ENCODE assay signal across 8 cellular contexts in the genomic region with DNA sequence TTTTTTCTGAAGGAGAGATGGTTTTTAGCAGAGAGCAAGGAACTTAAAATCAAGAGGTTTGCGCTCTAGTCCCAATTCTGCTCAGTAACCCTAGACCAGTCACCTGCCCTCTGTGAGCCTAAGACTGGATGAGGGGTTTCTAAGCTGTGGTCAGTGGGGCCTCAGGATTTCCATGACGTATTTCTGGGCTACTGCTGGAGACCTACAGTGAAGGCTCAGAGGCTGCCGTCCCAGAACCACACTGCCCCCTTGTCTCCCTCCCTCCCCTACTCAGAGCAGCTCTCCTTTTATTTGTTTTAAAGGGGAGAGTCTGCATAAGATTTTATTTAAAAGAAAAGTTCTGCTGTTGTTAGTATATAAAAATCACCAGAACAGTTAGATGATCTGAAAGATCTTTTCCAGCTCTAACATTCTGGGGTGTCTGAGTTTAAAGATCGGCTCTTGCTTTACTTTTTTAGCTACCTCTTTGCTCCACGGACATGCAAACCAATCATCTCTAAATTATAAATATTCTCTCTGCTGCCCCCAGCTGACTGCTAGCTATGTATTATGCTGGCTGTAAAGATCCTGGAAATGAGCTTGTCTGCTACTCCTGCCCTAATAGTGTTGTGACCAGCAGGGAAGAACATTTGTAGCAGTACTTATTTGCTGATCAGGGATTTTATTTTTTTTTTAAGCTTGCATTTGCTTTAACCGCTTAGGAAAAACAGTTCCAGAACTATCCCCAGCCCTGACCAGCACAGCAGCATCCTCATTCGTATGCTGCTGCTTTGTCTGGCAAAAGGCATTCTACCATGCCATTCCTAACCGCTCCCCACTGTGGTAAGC. TPM values are rescaled to one million over a fixed set of nuclear protein-coding genes. Genes with fewer than 3 reads are reported as not detected.
A peak's percentile ranks its signal among the peaks of the same experiment; 100 is the strongest.
DNase-seq lines count a peak whose midpoint lies in the region; ATAC-seq, FAIRE-seq and TF ChIP-seq lines count a peak whose summit lies in the region.

No MANE protein-coding gene starts in this region.

- H3K4me2 ChIP-seq in HCT116 (ENCODE audit: low read length) = peak overlapping the region; percentile 56

- DNase-seq in D721Med (ENCODE audit: insufficient read length, low spot score) (no peak), HCT116 (ENCODE audit: low read depth, low spot score) (no peak), NCI-H82 treated with DMSO at 0.1 percent for 48 hours (lab: John Stamatoyannopoulos, UW; ENCODE audit: unreplicated experiment) (peak; percentile 58), brain microvascular endothelial cell (peak; percentile 44), left kidney (ENCODE audit: low read depth, low spot score) (peak; percentile 50), transverse colon (no peak)
- DNase-seq in activated CD4-positive, alpha-beta T cell treated with anti-CD3 and anti-CD28 coated beads for 1 hour = no peak

- 13 to 43% methylated on average over 3 to 8 of the region's 8 CpGs for WGBS in transverse colon (ENCODE audit: low coverage in 1 of 2), 2 donors

- TF ChIP-seq EP300 in transverse colon (IDR thresholded peaks at IDR 0.05; ENCODE audit: low read depth) = no peak

- FAIRE-seq in D721Med (lab: Jason Lieb, UNC) = peak; percentile 11

- TF ChIP-seq RAD21 in HCT116 (IDR thresholded peaks at IDR 0.05; ENCODE audit: low read depth) = peak; percentile 46

- in situ Hi-C loops in brain microvascular endothelial cell (cut with HindIII; ENCODE audit: low pct_ligation_motif_present, low sequenced_read_pairs) = no loop called here
- in situ Hi-C loops in transverse colon (cut with MboI; ENCODE audit: low pct_ligation_motif_present in 1 of 4, low pct_unique_long_range_greater_than_20kb in 1 of 4, low sequenced_read_pairs in 3 of 4) = loop anchor here in 3 of 4 donors (10.0 to 25.0 kb wide), 5 partner anchors 155 to 680 kb away; no protein-coding TSS in a partner anchor

- no peaks in the 10 kb centered on the region for H3K79me2 ChIP-seq in HCT116 (ENCODE audit: insufficient read depth, low read length)

- H2AFZ ChIP-seq in HCT116 (ENCODE audit: low read depth, low read length, poor library complexity, severe bottlenecking) = peak overlapping the region; percentile 42

- RAD21 ChIA-PET in HCT116 (lab: Charles Lee; ENCODE audit: low non-redundant PET in 1 of 2, low total read pairs in 2 of 2, uncharacterized antibody in 2 of 2, unreplicated experiment in 2 of 2) = interaction anchor here (0.6 to 1.2 kb wide), 3 partner anchors 150 to 275 kb away, joined by 3 to 6 read pairs (median 3); no protein-coding TSS in a partner anchor

- H3K9me3 ChIP-seq in HCT116 (ENCODE audit: control insufficient read depth in 1 of 2, insufficient read depth in 1 of 2, low read depth in 1 of 2, low read length in 2 of 2) (no peaks in the 10 kb centered on the region), transverse colon (no peaks in the 10 kb centered on the region)

- H3K4me1 ChIP-seq in HCT116 (ENCODE audit: control insufficient read depth in 1 of 2, insufficient read depth in 2 of 2, low read length in 2 of 2) = peaks cover 3 to 6% of the 10 kb centered on the region in 2 experiments; a peak in 3 of 4 replicates
- no peaks in the 10 kb centered on the region for H3K4me1 ChIP-seq in transverse colon

- H3K36me3 ChIP-seq in HCT116 (ENCODE audit: control insufficient read depth in 1 of 2, insufficient read depth in 2 of 2, low read length in 2 of 2) = no peaks in the 10 kb centered on the region
- H3K36me3 ChIP-seq in brain microvascular endothelial cell (replicated peaks) = no peaks in the 10 kb centered on the region
- no peaks in the 10 kb centered on the region for H3K36me3 ChIP-seq in transverse colon

- H3K27ac ChIP-seq in HCT116 (ENCODE audit: low read depth, low read length) (no peak overlapping the region), brain microvascular endothelial cell (no peak overlapping the region), transverse colon (peak overlapping the region in 3 of 4 donors; percentile 3 to 30 (median 28))

- TF ChIP-seq POLR2A in HCT116 (IDR thresholded peaks at IDR 0.05; ENCODE audit: borderline replicate concordance, extremely low read depth, insufficient read depth, insufficient read length) = no peak
- no peak for TF ChIP-seq POLR2A in transverse colon (IDR thresholded peaks at IDR 0.05)

- TF ChIP-seq CTCF in D721Med (IDR thresholded peaks at IDR 0.05; ENCODE audit: insufficient read depth, missing control alignments) (peak; percentile 54), HCT116 (IDR thresholded peaks at IDR 0.05 in 2 of 3, conservative IDR thresholded peaks at IDR 0.05 in 1 of 3; ENCODE audit: borderline replicate concordance in 1 of 3, insufficient read depth in 1 of 3, low read depth in 2 of 3, low read length in 2 of 3) (peak; percentile 31 to 53 (median 43); a peak in 4 of 6 replicates), brain microvascular endothelial cell (IDR thresholded peaks at IDR 0.05; ENCODE audit: low read depth, low read length, missing control alignments) (peak; percentile 57), transverse colon (IDR thresholded peaks at IDR 0.05) (peak in 3 of 5 experiments; percentile 26 to 34 (median 26))

- no peaks in the 10 kb centered on the region for H3K27me3 ChIP-seq in HCT116 (ENCODE audit: insufficient read depth, low read length)
- H3K27me3 ChIP-seq in brain microvascular endothelial cell (replicated peaks) = no peaks in the 10 kb centered on the region
- H3K27me3 ChIP-seq in transverse colon = no peaks in the 10 kb centered on the region

- H3K9ac ChIP-seq in HCT116 (ENCODE audit: low read length) = no peak overlapping the region

- ATAC-seq in HCT116 = peak; percentile 95
- ATAC-seq in HG02870 (IDR thresholded peaks at IDR 0.05; ENCODE audit: unreplicated experiment) = no peak

- no TSS peak for BruUV-seq in HCT116 (replicated peaks; lab: Mats Ljungman, UMichigan)

- no peaks in the 10 kb centered on the region for H3K9me2 ChIP-seq in HCT116 (ENCODE audit: insufficient read depth)

- POLR2A ChIA-PET in HCT116 (lab: Charles Lee) = interaction anchor here (0.6 to 1.9 kb wide), 5 partner anchors 29 to 1068 kb away, joined by 3 to 9 read pairs (median 4); a partner anchor contains a TSS

- H4K20me1 ChIP-seq in HCT116 (ENCODE audit: insufficient read depth) = no peaks in the 10 kb centered on the region

- H3K4me3 ChIP-seq in HCT116 (replicated peaks in 1 of 2; ENCODE audit: low read depth in 1 of 2, low read length in 2 of 2) (peak overlapping the region; percentile 8 to 15), brain microvascular endothelial cell (ENCODE audit: low read depth, low read length) (peak overlapping the region; percentile 30), transverse colon (no peak overlapping the region)

- intact Hi-C loops in HCT116 (cut with micrococcal nuclease) = loop anchor here (2.0 kb wide), 1 partner anchor 229 kb away; no protein-coding TSS in a partner anchor
- intact Hi-C loops in transverse colon (cut with DNase I; ENCODE audit: low total_unique reads) = loop anchor here (10.0 kb wide), 1 partner anchor 323 kb away; no protein-coding TSS in a partner anchor

- CTCF ChIA-PET in HCT116 (lab: Charles Lee) = interaction anchor here (0.5 to 3.3 kb wide), 13 partner anchors 9 to 586 kb away, joined by 3 to 23 read pairs (median 4); a partner anchor contains a TSS

TF ChIP-seq in HCT116, 20 proteins besides CTCF, POLR2A, EP300 and RAD21:
- TF ChIP-seq POLR2AphosphoS5 (IDR thresholded peaks at IDR 0.05; ENCODE audit: low read depth, low read length) (no peak), ZNF274 (IDR thresholded peaks at IDR 0.05; ENCODE audit: low read depth, low read length) (no peak)

RNA-seq across cellular contexts. Expression of a gene that starts 28.6 kb away (rescaled TPM):
- total RNA-seq in HCT116 (2021; ENCODE audit: unreplicated experiment) = 161 TPM
- polyA plus RNA-seq in HCT116 (2012) = 201 and 229 TPM in 2 replicates
- 100 to 1,000 TPM in 1 of 4 donors, 10 to 100 TPM in 2, 1 to 10 TPM in 1; 9.6 to 129 (median 63.7) TPM for total RNA-seq in transverse colon

Comparison
In these comparisons a context has a peak if more than half of its experiments do, and no peak if none do; other contexts are left out.
1. DNase-seq: peak in NCI-H82 treated with DMSO at 0.1 percent for 48 hours (single experiment), brain microvascular endothelial cell (single experiment) and left kidney (single experiment); none in D721Med (single experiment), HCT116 (single experiment), transverse colon (single experiment) and activated CD4-positive, alpha-beta T cell treated with anti-CD3 and anti-CD28 coated beads for 1 hour (single experiment).
2. H3K27ac ChIP-seq: peak in transverse colon (3 of 4); none in HCT116 (single experiment) and brain microvascular endothelial cell (single experiment).
3. H3K4me3 ChIP-seq: peak in HCT116 (2 of 2) and brain microvascular endothelial cell (single experiment); none in transverse colon (0 of 4).
4. Peak in every context shown above with its lines, with median percentiles within 50 percentile points of each other: CTCF ChIP-seq.